22 cellular contexts compared by ENCODE assay signal in the genomic region with DNA sequence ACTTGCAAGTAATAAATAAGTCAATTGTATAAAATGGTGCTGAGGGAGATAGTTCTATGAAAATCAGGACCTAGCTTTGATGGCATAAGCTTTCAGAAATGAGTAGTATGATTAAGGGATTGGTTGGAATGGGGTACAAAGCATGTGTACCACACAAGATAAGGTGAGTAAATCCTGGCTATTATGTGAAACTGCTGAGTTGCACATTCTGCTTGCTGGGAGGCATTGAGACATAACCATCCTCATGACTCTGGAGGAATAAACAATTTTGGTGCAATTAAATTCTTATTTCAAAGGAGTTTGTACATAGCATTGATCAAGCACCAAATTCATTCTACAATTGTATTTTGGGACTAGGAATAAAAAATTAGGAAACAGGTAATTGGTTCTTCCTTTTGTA.
"Had no signal": no experiment of that assay in that cellular context is flagged by ENCODE, and none has a peak within 500 bp of the region (broad histone marks: within the 10 kb centered on the region; RNA-seq: fewer than 3 reads in every experiment).

No MANE protein-coding gene starts in this region.

- H3K27ac ChIP-seq: HL-60, SJSA1, SK-N-MC had no signal

- DNase-seq: Karpas-422, KG1, MG63, NCI-H1092 treated with DMSO at 0.1 percent for 48 hours, NCI-H1436, NCI-H187, NCI-H2029, NCI-H2081 treated with DMSO at 0.1 percent for 48 hours, NCI-H2171, NCI-H226, NCI-H446, NCI-H510A, NCI-H524 treated with DMSO at 0.1 percent for 48 hours, NCI-H774, Right ventricle myocardium superior, RPMI8226, SIG-M5 had no signal

- FAIRE-seq: HTR-8/SVneo, RCC 7860 had no signal

- H3K9me3 ChIP-seq: MG63, SJSA1 had no signal

- H3K4me3 ChIP-seq: MG63, SJSA1, SK-N-MC had no signal

- H3K27me3 ChIP-seq: MG63, SJSA1 had no signal

- H3K36me3 ChIP-seq: MG63, SJSA1 had no signal

- H3K4me1 ChIP-seq: SJSA1 had no signal
